8 cellular contexts compared by ENCODE assay signal in genomic region chr12:64780531-64781373, GRCh38. TPM values are rescaled to one million over a fixed set of nuclear protein-coding genes. Genes with fewer than 3 reads are reported as not detected.
DNase-seq lines count a peak whose midpoint lies in the region; ATAC-seq and TF ChIP-seq lines count a peak whose summit lies in the region.

No MANE protein-coding gene starts in this region.

- peak overlapping the region; percentile 68 for H3K4me2 ChIP-seq in fibroblast of lung (ENCODE audit: extremely low read depth, insufficient read depth, low read length)

- H3K27me3 Mint-ChIP-seq in activated CD4-positive, alpha-beta T cell treated with anti-CD3 and anti-CD28 coated beads for 36 hours: peaks cover 64% of the 10 kb centered on the region
- peaks cover 29 to 62% of the 10 kb centered on the region in 2 donors for H3K27me3 Mint-ChIP-seq in natural killer cell treated with Interleukin-12 subunit alpha and Interleukin-12 subunit beta and Interleukin-15 and Interleukin-18, amount 100 ng/mL, for 72 hours

- no peaks in the 10 kb centered on the region for H3K9me3 ChIP-seq in fibroblast of lung (ENCODE audit: control insufficient read depth, insufficient read depth, low read depth, low read length)

- peak; percentile 33 for DNase-seq in activated CD4-positive, alpha-beta T cell treated with anti-CD3 and anti-CD28 coated beads for 36 hours
- no peak for DNase-seq in activated CD4-positive, alpha-beta T cell treated with anti-CD3 and anti-CD28 coated beads for 1 hour
- DNase-seq in activated CD4-positive, alpha-beta T cell treated with anti-CD3 and anti-CD28 coated beads, Interleukin-2, amount 50 U/mL, for 48 hours: peak; percentile 20 to 22
- DNase-seq in fibroblast of lung (ENCODE audit: low read depth in 2 of 2) (peak in 1 of 2 donors; percentile 4), dedifferentiated amniotic fluid mesenchymal stem cell (ENCODE audit: extremely low spot score) (no peak)
- peak; percentile 71 for DNase-seq in natural killer cell treated with Interleukin-12 subunit alpha and Interleukin-12 subunit beta and Interleukin-15 and Interleukin-18, amount 100 ng/mL, for 72 hours (ENCODE audit: low spot score)
- DNase-seq in stimulated activated naive CD4-positive, alpha-beta T cell treated with Interleukin-2 at 50 U/mL for 16 hours (lab: John Stamatoyannopoulos, UW): no peak

- H3K36me3 Mint-ChIP-seq in activated CD4-positive, alpha-beta T cell treated with anti-CD3 and anti-CD28 coated beads for 36 hours (ENCODE audit: low read depth): peaks cover 2% of the 10 kb centered on the region
- H3K36me3 Mint-ChIP-seq in natural killer cell treated with Interleukin-12 subunit alpha and Interleukin-12 subunit beta and Interleukin-15 and Interleukin-18, amount 100 ng/mL, for 72 hours: peaks cover 16% of the 10 kb centered on the region

- no peak overlapping the region for H3K9ac ChIP-seq in fibroblast of lung (ENCODE audit: insufficient read depth, low read length)

- peaks cover 16% of the 10 kb centered on the region for H3K4me1 Mint-ChIP-seq in activated CD4-positive, alpha-beta T cell treated with anti-CD3 and anti-CD28 coated beads for 36 hours
- peaks cover 12 to 14% of the 10 kb centered on the region in 2 donors for H3K4me1 Mint-ChIP-seq in natural killer cell treated with Interleukin-12 subunit alpha and Interleukin-12 subunit beta and Interleukin-15 and Interleukin-18, amount 100 ng/mL, for 72 hours (ENCODE audit: low read depth in 2 of 2)

- H3K4me3 Mint-ChIP-seq in activated CD4-positive, alpha-beta T cell treated with anti-CD3 and anti-CD28 coated beads for 36 hours: peak overlapping the region; percentile 62
- peak overlapping the region; percentile 88 for H3K4me3 Mint-ChIP-seq in natural killer cell treated with Interleukin-12 subunit alpha and Interleukin-12 subunit beta and Interleukin-15 and Interleukin-18, amount 100 ng/mL, for 72 hours

- TF ChIP-seq CTCF in LNCAP (IDR thresholded peaks at IDR 0.05) (peak; percentile 44), fibroblast of lung (conservative IDR thresholded peaks at IDR 0.05 in 1 of 2, IDR thresholded peaks at IDR 0.05 in 1 of 2; ENCODE audit: low read depth in 1 of 2, low read length in 2 of 2) (no peak)

- peak; percentile 57 for ATAC-seq in activated CD4-positive, alpha-beta T cell treated with anti-CD3 and anti-CD28 coated beads for 36 hours
- ATAC-seq in natural killer cell treated with Interleukin-12 subunit alpha and Interleukin-12 subunit beta and Interleukin-15 and Interleukin-18, amount 100 ng/mL, for 72 hours: peak; percentile 76 to 89

- peak overlapping the region in 1 of 4 experiments; percentile 38 for H3K4me3 ChIP-seq in fibroblast of lung (replicated peaks in 1 of 4; ENCODE audit: control extremely low read depth in 1 of 4, insufficient read depth in 1 of 4, low read depth in 3 of 4, low read length in 4 of 4)

- CTCF ChIA-PET in activated CD4-positive, alpha-beta T cell treated with anti-CD3 and anti-CD28 coated beads for 36 hours (lab: Charles Lee): interaction anchor here (0.5 to 4.3 kb wide), 4 partner anchors 16 to 111 kb away, joined by 3 to 35 read pairs (median 9); no protein-coding TSS in a partner anchor

- H3K36me3 ChIP-seq in fibroblast of lung (ENCODE audit: control insufficient read depth, insufficient read depth, low read length): no peaks in the 10 kb centered on the region

- H2AFZ ChIP-seq in fibroblast of lung (ENCODE audit: low read length): peak overlapping the region; percentile 20

- intact Hi-C loops in activated CD4-positive, alpha-beta T cell treated with anti-CD3 and anti-CD28 coated beads for 36 hours (cut with DNase I, micrococcal nuclease): loop anchor here in 1 of 2 experiments (1.0 kb wide), 1 partner anchor 21 kb away; the partner anchor contains the start of gene GNS

- H3K4me1 ChIP-seq in fibroblast of lung (ENCODE audit: control insufficient read depth, extremely low read depth, insufficient read depth, low read length): peaks cover 2% of the 10 kb centered on the region

- H3K27me3 ChIP-seq in fibroblast of lung (ENCODE audit: control insufficient read depth, insufficient read depth, low read length): peaks cover 50% of the 10 kb centered on the region

- H3K79me2 ChIP-seq in fibroblast of lung (ENCODE audit: control insufficient read depth, insufficient read depth, low read length): no peaks in the 10 kb centered on the region

- H3K27ac ChIP-seq in fibroblast of lung (ENCODE audit: insufficient read depth, low read length): no peak overlapping the region

- H3K27ac Mint-ChIP-seq in activated CD4-positive, alpha-beta T cell treated with anti-CD3 and anti-CD28 coated beads for 36 hours: no peak overlapping the region
- H3K27ac Mint-ChIP-seq in natural killer cell treated with Interleukin-12 subunit alpha and Interleukin-12 subunit beta and Interleukin-15 and Interleukin-18, amount 100 ng/mL, for 72 hours: no peak overlapping the region

- POLR2A ChIA-PET in activated CD4-positive, alpha-beta T cell treated with anti-CD3 and anti-CD28 coated beads for 36 hours (lab: Charles Lee): no interaction called here

- H3K9me3 Mint-ChIP-seq in activated CD4-positive, alpha-beta T cell treated with anti-CD3 and anti-CD28 coated beads for 36 hours (ENCODE audit: low read depth): peaks cover 13% of the 10 kb centered on the region
- peaks cover 3% of the 10 kb centered on the region for H3K9me3 Mint-ChIP-seq in natural killer cell treated with Interleukin-12 subunit alpha and Interleukin-12 subunit beta and Interleukin-15 and Interleukin-18, amount 100 ng/mL, for 72 hours

- H4K20me1 ChIP-seq in fibroblast of lung (ENCODE audit: control insufficient read depth, extremely low read depth, insufficient read depth, low read length): no peaks in the 10 kb centered on the region

RNA-seq across cellular contexts. Expression of gene GNS, which starts 21.5 kb away (rescaled TPM):
- 10 to 100 TPM; 19.9 to 21.9 TPM for total RNA-seq in activated CD4-positive, alpha-beta T cell treated with anti-CD3 and anti-CD28 coated beads for 36 hours
- total RNA-seq in fibroblast of lung: 169 and 249 TPM in 2 replicates
- 165 and 219 TPM in 2 replicates for polyA plus RNA-seq in fibroblast of lung
- 86.9 and 115 TPM in 2 replicates for polyA plus RNA-seq in fibroblast of lung (2012)
- 133 and 189 TPM in 2 replicates for polyA minus RNA-seq in fibroblast of lung (ENCODE audit: low replicate concordance)
- 10 to 100 TPM; 18.9 to 43.7 TPM for total RNA-seq in natural killer cell treated with Interleukin-12 subunit alpha and Interleukin-12 subunit beta and Interleukin-15 and Interleukin-18, amount 100 ng/mL, for 72 hours

RNA-seq across cellular contexts. Expression of gene TBC1D30, which starts 43.7 kb away (rescaled TPM):
- total RNA-seq in activated CD4-positive, alpha-beta T cell treated with anti-CD3 and anti-CD28 coated beads for 36 hours: under 1 TPM; 0.30 to 0.37 TPM
- total RNA-seq in fibroblast of lung: 0.26 and 0.66 TPM in 2 replicates
- polyA plus RNA-seq in fibroblast of lung: 0.23 and 0.24 TPM in 2 replicates
- 0.07 and 0.12 TPM in 2 replicates for polyA plus RNA-seq in fibroblast of lung (2012)
- polyA minus RNA-seq in fibroblast of lung (ENCODE audit: low replicate concordance): not detected in 2 replicates
- 1 to 10 TPM; 1.1 TPM for total RNA-seq in natural killer cell treated with Interleukin-12 subunit alpha and Interleukin-12 subunit beta and Interleukin-15 and Interleukin-18, amount 100 ng/mL, for 72 hours

Comparison
In these comparisons a context has a peak if more than half of its experiments do, and no peak if none do; other contexts are left out.
1. DNase-seq: peak in activated CD4-positive, alpha-beta T cell treated with anti-CD3 and anti-CD28 coated beads for 36 hours (single experiment), activated CD4-positive, alpha-beta T cell treated with anti-CD3 and anti-CD28 coated beads, Interleukin-2, amount 50 U/mL, for 48 hours (2 of 2) and natural killer cell treated with Interleukin-12 subunit alpha and Interleukin-12 subunit beta and Interleukin-15 and Interleukin-18, amount 100 ng/mL, for 72 hours (single experiment); none in activated CD4-positive, alpha-beta T cell treated with anti-CD3 and anti-CD28 coated beads for 1 hour (single experiment), stimulated activated naive CD4-positive, alpha-beta T cell treated with Interleukin-2 at 50 U/mL for 16 hours (single experiment) and dedifferentiated amniotic fluid mesenchymal stem cell (single experiment).